10 cellular contexts compared by ENCODE assay signal in genomic region chr13:106376411-106377112, GRCh38.
A peak's percentile ranks its signal among the peaks of the same experiment; 100 is the strongest.
DNase-seq lines count a peak whose midpoint lies in the region; ATAC-seq and TF ChIP-seq lines count a peak whose summit lies in the region.
"Had no signal": no experiment of that assay in that cellular context is flagged by ENCODE, and none has a peak within 500 bp of the region (broad histone marks: within the 10 kb centered on the region; RNA-seq: fewer than 3 reads in every experiment).

No MANE protein-coding gene starts in this region.

- no peak overlapping the region for H3K23ac ChIP-seq in mesenchymal stem cell (ENCODE audit: low read length in 2 of 2)

- H2BK15ac ChIP-seq in mesenchymal stem cell (ENCODE audit: low read depth, poor library complexity, severe bottlenecking) = no peak overlapping the region

- no peaks in the 10 kb centered on the region for H3K27me3 ChIP-seq in mesenchymal stem cell (ENCODE audit: control insufficient read depth in 1 of 2, insufficient read depth in 1 of 2, low read length in 2 of 2)

- DNase-seq in Caki2 (ENCODE audit: low read depth) = peak; percentile 65
- DNase-seq in HT-29 (ENCODE audit: low spot score) = peak; percentile 88
- peak; percentile 92 for DNase-seq in astrocyte of the cerebellum (ENCODE audit: low read depth)
- DNase-seq in mesenchymal stem cell = peak; percentile 90
- no peak for DNase-seq in stimulated activated CD4-positive, alpha-beta T cell treated with anti-CD3 and anti-CD28 coated beads, Interleukin-4, amount 100 ng/mL, for 1 hour
- no peak for DNase-seq in NCI-H2171 treated with DMSO at 0.1 percent for 48 hours (lab: John Stamatoyannopoulos, UW)
- DNase-seq: activated CD8-positive, alpha-beta memory T cell treated with anti-CD3 and anti-CD28 coated beads for 24 hours; stimulated activated CD4-positive, alpha-beta T cell treated with anti-CD3 and anti-CD28 coated beads, Interleukin-2, amount 100 ng/mL, for 48 hours had no signal

- H4K8ac ChIP-seq in mesenchymal stem cell (ENCODE audit: low read length) = peak overlapping the region; percentile 71

- H3K27ac ChIP-seq in mesenchymal stem cell (ENCODE audit: low read length, poor library complexity, severe bottlenecking) = no peak overlapping the region

- no peak overlapping the region for H2BK120ac ChIP-seq in mesenchymal stem cell (ENCODE audit: low read depth, low read length)

- peak overlapping the region; percentile 22 for H4K91ac ChIP-seq in mesenchymal stem cell (ENCODE audit: low read length)

- H3K4ac ChIP-seq in mesenchymal stem cell (ENCODE audit: low read depth in 1 of 2, low read length in 2 of 2) = peak overlapping the region in 1 of 2 experiments; percentile 42

- H3K14ac ChIP-seq in mesenchymal stem cell (ENCODE audit: low read length in 2 of 2) = no peak overlapping the region

- no peaks in the 10 kb centered on the region for H3K36me3 ChIP-seq in mesenchymal stem cell (ENCODE audit: control insufficient read depth in 1 of 2, insufficient read depth in 2 of 2, low read depth in 1 of 2, low read length in 2 of 2)

- peak overlapping the region; percentile 15 for H3K4me2 ChIP-seq in mesenchymal stem cell (ENCODE audit: low read length, poor library complexity, severe bottlenecking)

- H3K4me3 ChIP-seq in astrocyte of the cerebellum (ENCODE audit: low read depth, low read length) (no peak overlapping the region), mesenchymal stem cell (ENCODE audit: insufficient read depth in 1 of 2, low read depth in 1 of 2, low read length in 2 of 2) (no peak overlapping the region)

- peak overlapping the region; percentile 5 for H2AK5ac ChIP-seq in mesenchymal stem cell (ENCODE audit: low read length, severe bottlenecking)

- H2BK12ac ChIP-seq in mesenchymal stem cell (ENCODE audit: low read length in 2 of 2) = peak overlapping the region in 1 of 2 experiments; percentile 92

- in situ Hi-C loops in Caki2 (cut with HindIII; ENCODE audit: low pct_unique_long_range_greater_than_20kb, low sequenced_read_pairs) (no loop called here), astrocyte of the cerebellum (cut with HindIII; ENCODE audit: low sequenced_read_pairs) (no loop called here)

- ATAC-seq in GM18873 (IDR thresholded peaks at IDR 0.05; ENCODE audit: low FRiP score, unreplicated experiment) (no peak), HG02588 (IDR thresholded peaks at IDR 0.05; ENCODE audit: unreplicated experiment) (no peak)

- H3K9me3 ChIP-seq in mesenchymal stem cell (ENCODE audit: control insufficient read depth, low read length) = no peaks in the 10 kb centered on the region

- H3K9ac ChIP-seq in mesenchymal stem cell (ENCODE audit: low read length) = no peak overlapping the region

- no peak overlapping the region for H2AFZ ChIP-seq in mesenchymal stem cell (ENCODE audit: low read depth, low read length)

- H3K79me1 ChIP-seq in mesenchymal stem cell (replicated peaks; ENCODE audit: low read length, poor library complexity, severe bottlenecking) = no peaks in the 10 kb centered on the region

- peak overlapping the region; percentile 31 to 79 for H3K18ac ChIP-seq in mesenchymal stem cell (ENCODE audit: low read depth in 1 of 2, low read length in 2 of 2)

- peak; percentile 30 for TF ChIP-seq CTCF in astrocyte of the cerebellum (IDR thresholded peaks at IDR 0.05; ENCODE audit: low read depth, low read length, missing control alignments)

- 51% methylated on average over 20 of the region's 20 CpGs for WGBS in mesenchymal stem cell

- peaks cover 20% of the 10 kb centered on the region for H3K4me1 ChIP-seq in mesenchymal stem cell (ENCODE audit: control insufficient read depth, insufficient read depth, low read depth, low read length)

- H2BK5ac ChIP-seq in mesenchymal stem cell (ENCODE audit: low read depth, low read length, poor library complexity, severe bottlenecking) = no peak overlapping the region

Comparison
In these comparisons a context has a peak if more than half of its experiments do, and no peak if none do; other contexts are left out.
1. DNase-seq: peak in Caki2 (single experiment), HT-29 (single experiment), astrocyte of the cerebellum (single experiment) and mesenchymal stem cell (single experiment); none in stimulated activated CD4-positive, alpha-beta T cell treated with anti-CD3 and anti-CD28 coated beads, Interleukin-4, amount 100 ng/mL, for 1 hour (single experiment) and NCI-H2171 treated with DMSO at 0.1 percent for 48 hours (single experiment).